ENCODE assay signal across 2 cellular contexts in genomic region chr12:108599948-108600701, GRCh38.
TF ChIP-seq lines count a peak whose summit lies in the region.

No MANE protein-coding gene starts in this region.

TF ChIP-seq in HepG2, 621 proteins besides CTCF, POLR2A, EP300 and RAD21:
- TF ChIP-seq ZNF12 (CRISPR knock-in tag; IDR thresholded peaks at IDR 0.05) (peak; percentile 97), SPEN (CRISPR knock-in tag; IDR thresholded peaks at IDR 0.05; ENCODE audit: low read depth) (no peak), RXRA (CRISPR knock-in tag; IDR thresholded peaks at IDR 0.05) (no peak), ZEB1 (IDR thresholded peaks at IDR 0.05; ENCODE audit: insufficient replicate concordance, low read depth) (no peak), ZNF543 (CRISPR knock-in tag; IDR thresholded peaks at IDR 0.05) (no peak), JUN (CRISPR knock-in tag; IDR thresholded peaks at IDR 0.05) (no peak), ZNF629 (CRISPR knock-in tag; conservative IDR thresholded peaks at IDR 0.05) (peak; percentile 88), HMG20A (CRISPR knock-in tag; IDR thresholded peaks at IDR 0.05; ENCODE audit: borderline replicate concordance) (no peak), ZNF3 (CRISPR knock-in tag; IDR thresholded peaks at IDR 0.05) (peak; percentile 96), ZMYM3 (CRISPR knock-in tag; IDR thresholded peaks at IDR 0.05) (no peak), IKZF5 (CRISPR knock-in tag; IDR thresholded peaks at IDR 0.05) (no peak), ZNF777 (CRISPR knock-in tag; IDR thresholded peaks at IDR 0.05) (no peak), SALL1 (CRISPR knock-in tag; IDR thresholded peaks at IDR 0.05) (no peak), BRD4 (CRISPR knock-in tag; IDR thresholded peaks at IDR 0.05) (no peak), BHLHE40 (IDR thresholded peaks at IDR 0.05; ENCODE audit: low read length) (0 out of 2 replicates have a peak, but pooled peaks have one; percentile 29)

TF ChIP-seq in WTC11, 78 proteins besides CTCF, POLR2A, EP300 and RAD21:
- TF ChIP-seq CREB1 (CRISPR knock-in tag; IDR thresholded peaks at IDR 0.05) (no peak), RELA (CRISPR knock-in tag; IDR thresholded peaks at IDR 0.05; ENCODE audit: borderline replicate concordance) (no peak), ZNF281 (CRISPR knock-in tag; IDR thresholded peaks at IDR 0.05) (no peak), ATF2 (CRISPR knock-in tag; IDR thresholded peaks at IDR 0.05; ENCODE audit: borderline replicate concordance, low read depth) (no peak), NR1H2 (CRISPR knock-in tag; IDR thresholded peaks at IDR 0.05) (no peak), ZNF219 (CRISPR knock-in tag; IDR thresholded peaks at IDR 0.05; ENCODE audit: borderline replicate concordance) (no peak), NFE2L1 (CRISPR knock-in tag; IDR thresholded peaks at IDR 0.05) (no peak), OVOL2 (CRISPR knock-in tag; IDR thresholded peaks at IDR 0.05; ENCODE audit: borderline replicate concordance) (no peak), FOXK1 (CRISPR knock-in tag; IDR thresholded peaks at IDR 0.05) (no peak), ZBTB43 (CRISPR knock-in tag; IDR thresholded peaks at IDR 0.05) (no peak), ZBTB21 (CRISPR knock-in tag; IDR thresholded peaks at IDR 0.05; ENCODE audit: borderline replicate concordance) (no peak), ESRRA (CRISPR knock-in tag; IDR thresholded peaks at IDR 0.05; ENCODE audit: borderline replicate concordance) (no peak), TEAD1 (CRISPR knock-in tag; IDR thresholded peaks at IDR 0.05) (no peak), MYBL2 (CRISPR knock-in tag; IDR thresholded peaks at IDR 0.05) (no peak), NFYB (CRISPR knock-in tag; conservative IDR thresholded peaks at IDR 0.05; ENCODE audit: low read depth) (no peak), E2F1 (CRISPR knock-in tag; IDR thresholded peaks at IDR 0.05) (no peak), KAT7 (CRISPR knock-in tag; IDR thresholded peaks at IDR 0.05; ENCODE audit: borderline replicate concordance) (no peak), ZNF121 (CRISPR knock-in tag; IDR thresholded peaks at IDR 0.05) (no peak)
- TF ChIP-seq, protein P1, sequence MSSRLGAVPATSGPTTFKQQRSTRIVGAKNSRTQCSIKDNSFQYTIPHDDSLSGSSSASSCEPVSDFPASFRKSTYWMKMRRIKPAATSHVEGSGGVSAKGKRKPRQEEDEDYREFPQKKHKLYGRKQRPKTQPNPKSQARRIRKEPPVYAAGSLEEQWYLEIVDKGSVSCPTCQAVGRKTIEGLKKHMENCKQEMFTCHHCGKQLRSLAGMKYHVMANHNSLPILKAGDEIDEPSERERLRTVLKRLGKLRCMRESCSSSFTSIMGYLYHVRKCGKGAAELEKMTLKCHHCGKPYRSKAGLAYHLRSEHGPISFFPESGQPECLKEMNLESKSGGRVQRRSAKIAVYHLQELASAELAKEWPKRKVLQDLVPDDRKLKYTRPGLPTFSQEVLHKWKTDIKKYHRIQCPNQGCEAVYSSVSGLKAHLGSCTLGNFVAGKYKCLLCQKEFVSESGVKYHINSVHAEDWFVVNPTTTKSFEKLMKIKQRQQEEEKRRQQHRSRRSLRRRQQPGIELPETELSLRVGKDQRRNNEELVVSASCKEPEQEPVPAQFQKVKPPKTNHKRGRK (CRISPR knock-in tag; IDR thresholded peaks at IDR 0.05; ENCODE audit: borderline replicate concordance): no peak
